ENCODE assay signal across 17 cellular contexts in the genomic region with DNA sequence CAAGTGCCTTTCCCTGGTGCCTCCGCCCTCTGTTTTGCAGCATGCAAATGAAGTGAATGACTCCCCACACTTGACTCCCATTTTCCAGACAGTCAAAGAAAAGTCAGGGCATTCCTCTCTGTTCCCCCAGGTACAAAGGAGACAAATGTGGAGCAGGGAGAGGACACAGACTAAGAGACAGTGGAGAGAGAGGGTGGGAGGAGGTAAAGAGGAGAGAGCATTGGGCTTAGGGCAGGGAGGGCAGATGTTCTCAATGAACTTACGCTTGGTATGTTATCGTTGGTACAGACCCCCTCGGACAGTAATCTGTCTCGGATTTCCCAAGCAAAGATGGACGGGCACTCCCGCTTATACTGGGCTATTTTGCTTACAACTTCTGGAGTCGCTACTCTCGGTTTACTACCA. TPM values are rescaled to one million over a fixed set of nuclear protein-coding genes. Genes with fewer than 3 reads are reported as not detected.
"Had no signal": no experiment of that assay in that cellular context is flagged by ENCODE, and none has a peak within 500 bp of the region (broad histone marks: within the 10 kb centered on the region; RNA-seq: fewer than 3 reads in every experiment).

No MANE protein-coding gene starts in this region.

- DNase-seq: activated CD4-positive, alpha-beta T cell treated with anti-CD3 and anti-CD28 coated beads, Interleukin-2, amount 50 U/mL, for 4 hours; activated CD8-positive, alpha-beta memory T cell treated with anti-CD3 and anti-CD28 coated beads, Interleukin-2, amount 10 ng/mL, durations not matched to agents 7 days and 5 days; activated gamma-delta T cell treated with Interleukin-2 at 50 U/mL for 16 hours; activated T-cell treated with anti-CD3 and anti-CD28 coated beads, Interleukin-2, amount 50 U/mL, for 24 hours; central memory CD4-positive, alpha-beta T cell; effector memory CD8-positive, alpha-beta T cell; erythroblast; immature natural killer cell; naive thymus-derived CD8-positive, alpha-beta T cell; stimulated activated CD4-positive, alpha-beta T cell treated with anti-CD3 and anti-CD28 coated beads, Interleukin-12 subunit alpha, Interleukin-12 subunit beta, amount 100 ng/mL, for 4 hours; stimulated activated naive CD4-positive, alpha-beta T cell treated with Interleukin-2 at 50 U/mL for 16 hours; SW 1271; upper lobe of left lung had no signal

- ATAC-seq: activated CD4-positive, CD25-positive, alpha-beta regulatory T cell treated with anti-CD3 and anti-CD28 coated beads, Interleukin-2, amount 50 U/mL, for 24 hours; activated CD8-positive, alpha-beta memory T cell treated with anti-CD3 and anti-CD28 coated beads, Interleukin-2, amount 10 ng/mL, durations not matched to agents 7 days and 5 days; effector memory CD8-positive, alpha-beta T cell; naive thymus-derived CD8-positive, alpha-beta T cell had no signal

- H3K4me3 ChIP-seq: lung, upper lobe of left lung had no signal

- H3K27ac ChIP-seq: upper lobe of left lung had no signal

- H3K36me3 ChIP-seq: upper lobe of left lung had no signal

RNA-seq across cellular contexts. Expression of gene PAX6, which starts 9.8 kb away (rescaled TPM):
- total RNA-seq: activated CD8-positive, alpha-beta memory T cell treated with anti-CD3 and anti-CD28 coated beads, Interleukin-2, amount 10 ng/mL, durations not matched to agents 7 days and 5 days; glomerular endothelial cell; lung; naive thymus-derived CD8-positive, alpha-beta T cell; osteocyte; upper lobe of left lung had no signal
